Comparison of ENCODE assay signal across 9 cellular contexts in the genomic region with DNA sequence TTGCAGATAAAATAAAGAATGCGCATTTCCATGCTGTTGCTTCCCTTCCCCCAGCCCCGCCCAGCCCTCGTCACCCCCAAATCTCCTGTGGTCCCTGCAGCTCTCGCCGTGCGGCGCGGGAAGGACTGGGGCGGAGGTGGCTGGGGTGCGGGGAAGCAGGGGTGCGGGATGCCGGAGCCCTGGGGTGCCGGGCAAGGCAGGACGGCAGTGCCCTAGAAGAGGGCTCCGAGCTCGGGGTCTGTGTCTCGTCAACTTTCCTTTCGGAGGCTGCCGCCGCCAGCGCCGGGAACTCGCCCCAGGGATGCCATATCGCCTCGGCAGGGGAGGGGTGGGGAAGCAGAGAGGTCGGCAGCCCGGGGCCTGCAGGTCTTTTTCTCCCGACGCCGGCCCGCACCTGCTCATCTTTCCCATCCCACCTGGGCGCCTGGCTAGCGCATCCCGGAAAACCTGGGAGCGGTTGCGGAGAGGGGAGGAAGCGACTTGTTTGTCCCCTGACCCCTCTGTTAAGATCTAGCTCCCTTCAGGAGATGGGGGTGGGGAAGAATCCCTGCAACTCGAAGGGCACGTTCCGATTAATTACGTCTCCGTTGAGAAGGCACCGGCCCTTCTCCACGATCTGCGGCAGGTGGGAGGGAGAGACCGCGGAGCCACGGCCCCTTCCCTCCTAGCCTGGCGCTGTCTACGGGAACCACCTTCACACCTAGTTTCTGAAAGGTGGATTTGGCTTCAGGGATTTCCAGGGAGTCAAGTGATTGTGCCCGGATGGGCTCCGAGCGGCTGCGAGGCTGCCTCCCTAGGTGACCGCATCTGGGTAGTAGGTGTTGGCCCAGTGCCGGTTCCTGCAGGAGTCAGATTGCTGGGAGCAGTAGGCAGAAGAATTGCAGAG. TPM values are rescaled to one million over a fixed set of nuclear protein-coding genes. Genes with fewer than 3 reads are reported as not detected.
DNase-seq lines count a peak whose midpoint lies in the region; ATAC-seq and TF ChIP-seq lines count a peak whose summit lies in the region.
"Had no signal": no experiment of that assay in that cellular context is flagged by ENCODE, and none has a peak within 500 bp of the region (broad histone marks: within the 10 kb centered on the region; RNA-seq: fewer than 3 reads in every experiment).

No MANE protein-coding gene starts in this region.

- no peak for TF ChIP-seq CTCF in heart left ventricle (IDR thresholded peaks at IDR 0.05)
- no peak for TF ChIP-seq CTCF in chondrocyte (IDR thresholded peaks at IDR 0.05)
- no peak for TF ChIP-seq CTCF in mesothelial cell of epicardium (IDR thresholded peaks at IDR 0.05; ENCODE audit: unreplicated experiment)
- no peak for TF ChIP-seq CTCF in vagina (IDR thresholded peaks at IDR 0.05)

- H3K4me3 ChIP-seq in heart left ventricle (peak overlapping the region; percentile 10 to 46 (median 37)), vagina (peak overlapping the region; percentile 58 to 68)

- H3K27ac Mint-ChIP-seq in chondrocyte (ENCODE audit: unreplicated experiment) (peak overlapping the region; percentile 32), mesothelial cell of epicardium (no peak overlapping the region)
- no peak overlapping the region for H3K27ac Mint-ChIP-seq in stimulated activated memory B cell treated with anti-CD40 and anti-IgM and Interleukin-4, amounts not matched to agents 10 μg/mL and 1 μg/mL and 100 μg/mL, for 72 hours
- H3K27ac Mint-ChIP-seq: natural killer cell treated with Interleukin-12 subunit alpha and Interleukin-12 subunit beta and Interleukin-15 and Interleukin-18, amount 100 ng/mL, for 72 hours had no signal

- H3K27me3 Mint-ChIP-seq in chondrocyte (ENCODE audit: low read depth) = peaks cover 50% of the 10 kb centered on the region
- H3K27me3 Mint-ChIP-seq in mesothelial cell of epicardium (ENCODE audit: low read depth) = peaks cover 70% of the 10 kb centered on the region
- peaks cover 45% of the 10 kb centered on the region for H3K27me3 Mint-ChIP-seq in stimulated activated memory B cell treated with anti-CD40 and anti-IgM and Interleukin-4, amounts not matched to agents 10 μg/mL and 1 μg/mL and 100 μg/mL, for 72 hours

- 1 to 3% (median 1%) methylated on average over 35 to 56 of the region's 56 CpGs for WGBS in heart left ventricle, 4 donors

- DNase-seq in heart left ventricle (peak in 1 of 5 donors; percentile 62), left ventricle myocardium superior (no peak), chondrocyte (ENCODE audit: low spot score) (peak; percentile 82), mesothelial cell of epicardium (ENCODE audit: low spot score in 2 of 2, unreplicated experiment in 2 of 2) (peak; percentile 18 to 49), vagina (ENCODE audit: extremely low spot score in 2 of 2) (no peak), kidney glomerular epithelial cell (lab: John Stamatoyannopoulos, UW) (no peak), activated gamma-delta T cell treated with Interleukin-2 at 50 U/mL for 16 hours (no peak)

- H3K4me1 ChIP-seq in heart left ventricle = peaks cover 0 to 18% (median 6%) of the 10 kb centered on the region in 12 donors
- no peaks in the 10 kb centered on the region for H3K4me1 ChIP-seq in vagina

- H3K4me1 Mint-ChIP-seq in chondrocyte (ENCODE audit: low read depth) (peaks cover 14% of the 10 kb centered on the region), mesothelial cell of epicardium (peaks cover 20% of the 10 kb centered on the region)
- no peaks in the 10 kb centered on the region for H3K4me1 Mint-ChIP-seq in stimulated activated memory B cell treated with anti-CD40 and anti-IgM and Interleukin-4, amounts not matched to agents 10 μg/mL and 1 μg/mL and 100 μg/mL, for 72 hours

- H3K4me3 Mint-ChIP-seq in chondrocyte (ENCODE audit: unreplicated experiment) = peak overlapping the region; percentile 73
- peak overlapping the region; percentile 94 for H3K4me3 Mint-ChIP-seq in mesothelial cell of epicardium
- no peak overlapping the region for H3K4me3 Mint-ChIP-seq in stimulated activated memory B cell treated with anti-CD40 and anti-IgM and Interleukin-4, amounts not matched to agents 10 μg/mL and 1 μg/mL and 100 μg/mL, for 72 hours
- H3K4me3 Mint-ChIP-seq: natural killer cell treated with Interleukin-12 subunit alpha and Interleukin-12 subunit beta and Interleukin-15 and Interleukin-18, amount 100 ng/mL, for 72 hours had no signal

- intact Hi-C loops in heart left ventricle (cut with DNase I) (no loop called here), left ventricle myocardium superior (cut with micrococcal nuclease) (no loop called here), vagina (cut with DNase I) (no loop called here)

- H3K9me3 Mint-ChIP-seq in chondrocyte (ENCODE audit: low read depth) (no peaks in the 10 kb centered on the region), mesothelial cell of epicardium (no peaks in the 10 kb centered on the region)
- H3K9me3 Mint-ChIP-seq in stimulated activated memory B cell treated with anti-CD40 and anti-IgM and Interleukin-4, amounts not matched to agents 10 μg/mL and 1 μg/mL and 100 μg/mL, for 72 hours = no peaks in the 10 kb centered on the region

- H3K36me3 Mint-ChIP-seq in chondrocyte (ENCODE audit: low read depth) (no peaks in the 10 kb centered on the region), mesothelial cell of epicardium (no peaks in the 10 kb centered on the region)
- H3K36me3 Mint-ChIP-seq in stimulated activated memory B cell treated with anti-CD40 and anti-IgM and Interleukin-4, amounts not matched to agents 10 μg/mL and 1 μg/mL and 100 μg/mL, for 72 hours = no peaks in the 10 kb centered on the region
- H3K36me3 Mint-ChIP-seq: natural killer cell treated with Interleukin-12 subunit alpha and Interleukin-12 subunit beta and Interleukin-15 and Interleukin-18, amount 100 ng/mL, for 72 hours had no signal

- H3K9me3 ChIP-seq in heart left ventricle = no peaks in the 10 kb centered on the region
- H3K9me3 ChIP-seq in vagina = no peaks in the 10 kb centered on the region

- no peaks in the 10 kb centered on the region for H3K36me3 ChIP-seq in heart left ventricle
- H3K36me3 ChIP-seq in vagina = no peaks in the 10 kb centered on the region

- H3K27ac ChIP-seq in heart left ventricle (no peak overlapping the region), vagina (peak overlapping the region; percentile 15)

- TF ChIP-seq POLR2A in heart left ventricle (IDR thresholded peaks at IDR 0.05) (no peak), vagina (IDR thresholded peaks at IDR 0.05) (no peak)

- ATAC-seq in heart left ventricle (no peak), left ventricle myocardium superior (no peak)
- no peak for ATAC-seq in stimulated activated memory B cell treated with anti-CD40 and anti-IgM and Interleukin-4, amounts not matched to agents 10 μg/mL and 1 μg/mL and 100 μg/mL, for 72 hours

- H3K27me3 ChIP-seq in heart left ventricle (peaks cover 2 to 44% (median 24%) of the 10 kb centered on the region in 9 donors), vagina (no peaks in the 10 kb centered on the region)

RNA-seq across cellular contexts. Expression of gene CNTN1, which starts 0.6 kb away (rescaled TPM):
- total RNA-seq in heart left ventricle (under 1 TPM in 7 of 9 donors, not detected in 2; 0.13 to 0.66 (median 0.27) TPM), left ventricle myocardium superior (0.57 TPM), chondrocyte (1.6 to 4.1 TPM (median 1.8 TPM) in 3 replicates), mesothelial cell of epicardium (17.8 to 22.4 TPM (median 20.7 TPM) in 3 replicates), vagina (15.2 TPM)
- under 1 TPM; 0.01 to 0.04 TPM for polyA plus RNA-seq in heart left ventricle
- total RNA-seq: natural killer cell treated with Interleukin-12 subunit alpha and Interleukin-12 subunit beta and Interleukin-15 and Interleukin-18, amount 100 ng/mL, for 72 hours had no signal

Comparison
In these comparisons a context has a peak if more than half of its experiments do, and no peak if none do; other contexts are left out.
1. DNase-seq: peak in chondrocyte (single experiment) and mesothelial cell of epicardium (2 of 2); none in left ventricle myocardium superior (single experiment), vagina (0 of 2), kidney glomerular epithelial cell (single experiment) and activated gamma-delta T cell treated with Interleukin-2 at 50 U/mL for 16 hours (single experiment).